ENCODE assay signal across 20 cellular contexts in the genomic region with DNA sequence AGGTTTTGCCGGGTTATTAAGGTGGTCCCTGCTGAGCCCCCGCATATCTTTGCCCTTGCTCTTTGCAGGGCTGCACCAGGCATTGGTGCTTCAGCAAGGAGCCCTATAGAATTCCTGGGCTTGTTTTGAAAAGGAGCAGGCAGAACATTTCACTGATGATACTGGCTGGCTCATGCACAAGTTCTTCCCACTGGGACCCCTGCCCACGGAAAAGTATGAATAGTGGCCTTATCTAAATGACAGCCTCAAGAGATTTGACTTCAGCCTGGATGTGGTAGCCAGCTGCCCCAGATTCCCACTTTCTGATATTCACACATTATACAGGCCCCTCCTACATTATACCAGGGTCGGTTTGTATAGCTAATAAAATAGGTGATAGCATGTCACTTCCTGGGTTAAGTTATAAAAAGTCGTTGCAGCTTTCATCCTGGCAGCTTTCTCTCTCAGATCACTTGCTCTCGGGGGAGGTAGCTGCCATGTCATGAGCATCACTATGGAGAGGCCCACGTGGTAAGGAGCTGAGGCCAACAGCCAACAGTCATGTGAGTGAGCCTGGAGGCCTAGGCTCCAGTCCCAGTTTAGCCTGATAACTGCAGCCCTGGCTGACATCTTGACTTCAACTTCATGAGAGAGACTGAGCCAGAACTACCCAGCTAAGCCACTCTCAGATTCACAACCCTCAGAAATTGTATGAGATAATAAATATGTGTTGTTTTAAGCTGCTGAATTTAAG. TPM values are rescaled to one million over a fixed set of nuclear protein-coding genes. Genes with fewer than 3 reads are reported as not detected.
DNase-seq lines count a peak whose midpoint lies in the region; ATAC-seq lines count a peak whose summit lies in the region.
"Had no signal": no experiment of that assay in that cellular context is flagged by ENCODE, and none has a peak within 500 bp of the region (broad histone marks: within the 10 kb centered on the region; RNA-seq: fewer than 3 reads in every experiment).

No MANE protein-coding gene starts in this region.

- no peaks in the 10 kb centered on the region for H3K36me3 ChIP-seq in HAP-1 (replicated peaks)
- H3K36me3 ChIP-seq: colonic mucosa, SJSA1, uterus had no signal

- intact Hi-C loops in Right ventricle myocardium superior (cut with DNase I): no loop called here

- peak in 12 of 14 donors; percentile 10 to 60 (median 39) for DNase-seq in C1 segment of cervical spinal cord (lab: John Stamatoyannopoulos, UW)
- peak in 43 of 56 donors; percentile 6 to 76 (median 47) for DNase-seq in amygdala (lab: John Stamatoyannopoulos, UW)
- DNase-seq in Right ventricle myocardium superior: peak; percentile 83
- peak; percentile 9 for DNase-seq in occipital lobe (lab: John Stamatoyannopoulos, UW)
- no peak for DNase-seq in HAP-1 (ENCODE audit: low spot score in 2 of 2)
- DNase-seq: activated CD4-positive, alpha-beta T cell treated with anti-CD3 and anti-CD28 coated beads for 48 hours; activated CD8-positive, alpha-beta memory T cell treated with anti-CD3 and anti-CD28 coated beads, Interleukin-2, amount 50 U/mL, for 4 hours; activated effector memory CD4-positive, alpha-beta T cell treated with anti-CD3 and anti-CD28 coated beads, Interleukin-2, amount 50 U/mL, for 16 hours; CD8-positive, alpha-beta T cell; colonic mucosa; DMS79; mesenchymal stem cell; NCI-H2029; NCI-H510A; T-helper 9 cell had no signal

- peak; percentile 97 for ATAC-seq in Right ventricle myocardium superior (ENCODE audit: poor library complexity)
- ATAC-seq in GM18517 (IDR thresholded peaks at IDR 0.05; ENCODE audit: unreplicated experiment): no peak
- no peak for ATAC-seq in GM21515 (IDR thresholded peaks at IDR 0.05; ENCODE audit: unreplicated experiment)
- ATAC-seq in HG03159 (IDR thresholded peaks at IDR 0.05; ENCODE audit: unreplicated experiment): no peak
- ATAC-seq: CD8-positive, alpha-beta T cell had no signal

- no peak overlapping the region for H3K4me3 ChIP-seq in HAP-1
- H3K4me3 ChIP-seq: colonic mucosa, SJSA1, uterus had no signal

- no peaks in the 10 kb centered on the region for H3K9me3 ChIP-seq in HAP-1
- H3K9me3 ChIP-seq: colonic mucosa, SJSA1, uterus had no signal

- in situ Hi-C loops in HAP-1 (cut with MboI; ENCODE audit: low sequenced_read_pairs): loop anchor here (10.0 to 25.0 kb wide), 2 partner anchors 132 to 260 kb away; no protein-coding TSS in a partner anchor

- H3K4me1 ChIP-seq in HAP-1: no peaks in the 10 kb centered on the region
- H3K4me1 ChIP-seq: colonic mucosa, SJSA1, uterus had no signal

- peaks cover 16% of the 10 kb centered on the region; the same call in 1 of the 2 replicates for H3K27me3 ChIP-seq in HAP-1 (ENCODE audit: low read depth)
- H3K27me3 ChIP-seq: colonic mucosa, uterus had no signal

RNA-seq across cellular contexts. Expression of a gene that starts 16.8 kb away (rescaled TPM):
- total RNA-seq in Right ventricle myocardium superior (1.0 TPM), occipital lobe (11.2 TPM)
- total RNA-seq: CD8-positive, alpha-beta T cell; SJSA1 had no signal

Comparison
In these comparisons a context has a peak if more than half of its experiments do, and no peak if none do; other contexts are left out.
1. DNase-seq: peak in C1 segment of cervical spinal cord (12 of 14), amygdala (43 of 56), Right ventricle myocardium superior (single experiment) and occipital lobe (single experiment); none in HAP-1 (0 of 2).